Comparison of ENCODE assay signal across 31 cellular contexts in genomic region chr13:108328848-108329247, GRCh38. TPM values are rescaled to one million over a fixed set of nuclear protein-coding genes. Genes with fewer than 3 reads are reported as not detected.
"Had no signal": no experiment of that assay in that cellular context is flagged by ENCODE, and none has a peak within 500 bp of the region (broad histone marks: within the 10 kb centered on the region; RNA-seq: fewer than 3 reads in every experiment).

No MANE protein-coding gene starts in this region.

- H3K27ac ChIP-seq: breast epithelium, stomach, thyroid gland, upper lobe of left lung, vagina, WERI-Rb-1 had no signal

- H3K4me3 Mint-ChIP-seq: activated CD4-positive, alpha-beta T cell treated with anti-CD3 and anti-CD28 coated beads, Interleukin-2, amount 10 ng/mL, durations not matched to agents 7 days and 5 days; activated CD8-positive, alpha-beta T cell treated with anti-CD3 and anti-CD28 coated beads for 36 hours; activated naive CD4-positive, alpha-beta T cell treated with anti-CD3 and anti-CD28 coated beads, Interleukin-2, amount 50 U/mL, for 24 hours; activated naive CD8-positive, alpha-beta T cell treated with anti-CD3 and anti-CD28 coated beads, Interleukin-2, amount 50 U/mL, for 24 hours; activated T-cell treated with anti-CD3 and anti-CD28 coated beads, Interleukin-2, amount 50 U/mL, for 4 hours; dendritic cell treated with granulocyte-macrophage colony-stimulating factor and Interleukin-4, amounts not matched to agents 40 ng/mL and 50 ng/mL, for 4 days; endodermal cell; immature natural killer cell; memory B cell; natural killer cell treated with Interleukin-12 subunit alpha and Interleukin-12 subunit beta and Interleukin-15 and Interleukin-18, amount 100 ng/mL, for 72 hours; stimulated activated naive B cell treated with anti-CD40 and anti-IgM and Interleukin-4, amounts not matched to agents 10 μg/mL and 1 μg/mL and 100 μg/mL, for 72 hours had no signal

- H3K27me3 Mint-ChIP-seq: activated naive CD4-positive, alpha-beta T cell treated with anti-CD3 and anti-CD28 coated beads, Interleukin-2, amount 50 U/mL, for 24 hours; dendritic cell treated with granulocyte-macrophage colony-stimulating factor and Interleukin-4, amounts not matched to agents 40 ng/mL and 50 ng/mL, for 4 days had no signal

- H3K4me3 ChIP-seq: breast epithelium, stomach, thyroid gland, upper lobe of left lung, vagina had no signal

- FAIRE-seq: kidney had no signal

- H3K4me1 ChIP-seq: breast epithelium, thyroid gland, upper lobe of left lung, vagina had no signal

- H3K27me3 ChIP-seq: thyroid gland, upper lobe of left lung, vagina had no signal

- H3K9me3 ChIP-seq: breast epithelium, stomach, thyroid gland, upper lobe of left lung, vagina had no signal

- DNase-seq: activated CD4-positive, alpha-beta T cell treated with anti-CD3 and anti-CD28 coated beads, Interleukin-2, amount 10 ng/mL, durations not matched to agents 7 days and 5 days; activated CD4-positive, CD25-positive, alpha-beta regulatory T cell treated with anti-CD3 and anti-CD28 coated beads, Interleukin-2, amount 50 U/mL, for 72 hours; activated CD8-positive, alpha-beta T cell treated with anti-CD3 and anti-CD28 coated beads for 36 hours; activated naive CD8-positive, alpha-beta T cell treated with anti-CD3 and anti-CD28 coated beads, Interleukin-2, amount 50 U/mL, for 24 hours; activated T-cell treated with anti-CD3 and anti-CD28 coated beads, Interleukin-2, amount 50 U/mL, for 4 hours; amygdala; central memory CD4-positive, alpha-beta T cell; endodermal cell; foreskin fibroblast; head of caudate nucleus; hippocampal formation; immature natural killer cell; kidney; posterior cingulate gyrus; right cardiac atrium; stimulated activated CD4-positive, alpha-beta T cell treated with anti-CD3 and anti-CD28 coated beads, Interleukin-15, amount 100 ng/mL, for 24 hours; stimulated activated CD4-positive, alpha-beta T cell treated with anti-CD3 and anti-CD28 coated beads, Interleukin-2, amount 100 ng/mL, for 24 hours; stimulated activated naive B cell treated with anti-CD40 and anti-IgM and Interleukin-4, amounts not matched to agents 10 μg/mL and 1 μg/mL and 100 μg/mL, for 72 hours; stomach; T1000; thyroid gland; upper lobe of left lung; WERI-Rb-1 had no signal

- ATAC-seq: activated CD8-positive, alpha-beta T cell treated with anti-CD3 and anti-CD28 coated beads for 36 hours; activated naive CD8-positive, alpha-beta T cell treated with anti-CD3 and anti-CD28 coated beads, Interleukin-2, amount 50 U/mL, for 24 hours; activated T-cell treated with anti-CD3 and anti-CD28 coated beads, Interleukin-2, amount 50 U/mL, for 4 hours; esophagus mucosa; natural killer cell treated with Interleukin-12 subunit alpha and Interleukin-12 subunit beta and Interleukin-15 and Interleukin-18, amount 100 ng/mL, for 72 hours; right cardiac atrium; stimulated activated naive B cell treated with anti-CD40 and anti-IgM and Interleukin-4, amounts not matched to agents 10 μg/mL and 1 μg/mL and 100 μg/mL, for 72 hours had no signal

- H3K36me3 Mint-ChIP-seq: activated naive CD4-positive, alpha-beta T cell treated with anti-CD3 and anti-CD28 coated beads, Interleukin-2, amount 50 U/mL, for 24 hours; immature natural killer cell; memory B cell; natural killer cell treated with Interleukin-12 subunit alpha and Interleukin-12 subunit beta and Interleukin-15 and Interleukin-18, amount 100 ng/mL, for 72 hours; stimulated activated naive B cell treated with anti-CD40 and anti-IgM and Interleukin-4, amounts not matched to agents 10 μg/mL and 1 μg/mL and 100 μg/mL, for 72 hours had no signal

- H3K9me3 Mint-ChIP-seq: activated CD4-positive, alpha-beta T cell treated with anti-CD3 and anti-CD28 coated beads, Interleukin-2, amount 10 ng/mL, durations not matched to agents 7 days and 5 days; activated CD8-positive, alpha-beta T cell treated with anti-CD3 and anti-CD28 coated beads for 36 hours; activated naive CD4-positive, alpha-beta T cell treated with anti-CD3 and anti-CD28 coated beads, Interleukin-2, amount 50 U/mL, for 24 hours; activated naive CD8-positive, alpha-beta T cell treated with anti-CD3 and anti-CD28 coated beads, Interleukin-2, amount 50 U/mL, for 24 hours; activated T-helper 2 cell treated with anti-CD3 and anti-CD28 coated beads, Interferon-gamma antibody, Interleukin-2, Interleukin-4, amounts not matched to agents 10 μg/mL and 5 μg/mL and 100 μg/mL, durations not matched to agents 14 hours and 24 hours and 36 hours; dendritic cell treated with granulocyte-macrophage colony-stimulating factor and Interleukin-4, amounts not matched to agents 40 ng/mL and 50 ng/mL, for 4 days; natural killer cell treated with Interleukin-12 subunit alpha and Interleukin-12 subunit beta and Interleukin-15 and Interleukin-18, amount 100 ng/mL, for 72 hours had no signal

- H3K27ac Mint-ChIP-seq: activated CD4-positive, alpha-beta T cell treated with anti-CD3 and anti-CD28 coated beads, Interleukin-2, amount 10 ng/mL, durations not matched to agents 7 days and 5 days; activated CD8-positive, alpha-beta T cell treated with anti-CD3 and anti-CD28 coated beads for 36 hours; activated naive CD4-positive, alpha-beta T cell treated with anti-CD3 and anti-CD28 coated beads, Interleukin-2, amount 50 U/mL, for 24 hours; activated naive CD8-positive, alpha-beta T cell treated with anti-CD3 and anti-CD28 coated beads, Interleukin-2, amount 50 U/mL, for 24 hours; activated T-helper 2 cell treated with anti-CD3 and anti-CD28 coated beads, Interferon-gamma antibody, Interleukin-2, Interleukin-4, amounts not matched to agents 10 μg/mL and 5 μg/mL and 100 μg/mL, durations not matched to agents 14 hours and 24 hours and 36 hours; dendritic cell treated with granulocyte-macrophage colony-stimulating factor and Interleukin-4, amounts not matched to agents 40 ng/mL and 50 ng/mL, for 4 days; endodermal cell; immature natural killer cell; memory B cell; natural killer cell treated with Interleukin-12 subunit alpha and Interleukin-12 subunit beta and Interleukin-15 and Interleukin-18, amount 100 ng/mL, for 72 hours; stimulated activated naive B cell treated with anti-CD40 and anti-IgM and Interleukin-4, amounts not matched to agents 10 μg/mL and 1 μg/mL and 100 μg/mL, for 72 hours had no signal

- H3K36me3 ChIP-seq: breast epithelium, stomach, thyroid gland, upper lobe of left lung, vagina, WERI-Rb-1 had no signal

RNA-seq across cellular contexts. Expression of gene TNFSF13B, which starts 59.3 kb away (rescaled TPM):
- total RNA-seq: vagina had no signal
